ENCODE assay signal across 8 cellular contexts in the genomic region with DNA sequence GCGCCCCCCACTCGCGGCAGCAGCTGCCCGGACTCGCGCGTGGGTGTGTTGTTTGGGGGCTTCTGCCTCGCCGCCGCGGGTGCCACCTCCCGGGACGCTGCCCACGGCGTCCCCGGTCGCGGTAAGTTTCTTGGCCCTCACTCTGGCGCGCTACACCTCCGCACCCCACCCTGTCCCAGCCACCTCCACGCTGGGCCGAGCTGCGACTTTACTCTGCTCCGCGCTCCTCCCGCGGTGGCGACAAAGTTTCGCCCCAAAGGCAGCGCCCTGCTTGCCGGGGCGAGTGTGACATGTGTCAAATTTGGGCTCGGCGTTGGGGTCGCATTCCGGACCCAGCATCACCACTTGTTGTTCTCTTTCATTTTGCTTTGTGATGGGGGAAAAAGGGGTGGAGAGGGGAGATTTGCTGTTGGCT.
A peak's percentile ranks its signal among the peaks of the same experiment; 100 is the strongest.
DNase-seq lines count a peak whose midpoint lies in the region; ATAC-seq and TF ChIP-seq lines count a peak whose summit lies in the region.

No MANE protein-coding gene starts in this region.

- H3K36me3 ChIP-seq in RWPE2 (ENCODE audit: low read depth), result no peaks in the 10 kb centered on the region
- H3K36me3 ChIP-seq in neuronal stem cell (replicated peaks in 1 of 2; ENCODE audit: control insufficient read depth in 2 of 2, insufficient read depth in 2 of 2, low read length in 2 of 2), result no peaks in the 10 kb centered on the region

- H3K14ac ChIP-seq in neuronal stem cell (ENCODE audit: low read length), result peak overlapping the region; percentile 97

- peak overlapping the region; percentile 71 for H2BK5ac ChIP-seq in neuronal stem cell (ENCODE audit: low read length)

- no peaks in the 10 kb centered on the region for H3K4me1 ChIP-seq in RWPE2 (ENCODE audit: insufficient read depth, poor library complexity, severe bottlenecking)
- H3K4me1 ChIP-seq in neuronal stem cell (ENCODE audit: control insufficient read depth in 2 of 2, insufficient read depth in 1 of 2, low read depth in 1 of 2, low read length in 2 of 2), result peaks cover 3 to 17% of the 10 kb centered on the region in 2 donors

- H3K4me3 ChIP-seq in RWPE2 (ENCODE audit: severe bottlenecking) (peak overlapping the region; percentile 27), fibroblast of pulmonary artery (replicated peaks; ENCODE audit: low read depth, low read length) (peak overlapping the region; percentile 65), neuronal stem cell (ENCODE audit: low read length in 2 of 2) (peak overlapping the region; percentile 89 to 92)

- no peak overlapping the region for H2AK5ac ChIP-seq in neuronal stem cell (ENCODE audit: low read depth, low read length)

- H3K27ac ChIP-seq in RWPE2 (ENCODE audit: poor library complexity, severe bottlenecking) (no peak overlapping the region), neuronal stem cell (replicated peaks; ENCODE audit: low read length) (no peak overlapping the region)

- H2BK120ac ChIP-seq in neuronal stem cell (ENCODE audit: low read depth, low read length), result no peak overlapping the region

- no peak overlapping the region for H4K91ac ChIP-seq in neuronal stem cell (ENCODE audit: low read depth, low read length, poor library complexity)

- H3K4me2 ChIP-seq in neuronal stem cell (ENCODE audit: insufficient read depth, low read length, poor library complexity, severe bottlenecking), result peak overlapping the region; percentile 93

- H3K23ac ChIP-seq in neuronal stem cell (ENCODE audit: low read depth, low read length, poor library complexity), result no peak overlapping the region

- no peaks in the 10 kb centered on the region for H3K9me3 ChIP-seq in RWPE2 (ENCODE audit: severe bottlenecking)
- peaks cover 2 to 5% of the 10 kb centered on the region in 2 donors for H3K9me3 ChIP-seq in neuronal stem cell (replicated peaks in 1 of 2; ENCODE audit: control insufficient read depth in 2 of 2, insufficient read depth in 1 of 2, low read depth in 1 of 2, low read length in 2 of 2)

- no peak for ATAC-seq in RWPE2 (ENCODE audit: low read depth)

- no peak overlapping the region for H3K4ac ChIP-seq in neuronal stem cell (ENCODE audit: low read length)

- H3K79me1 ChIP-seq in neuronal stem cell (ENCODE audit: low read depth, low read length), result no peaks in the 10 kb centered on the region

- H2BK15ac ChIP-seq in neuronal stem cell (ENCODE audit: low read length), result no peak overlapping the region

- TF ChIP-seq CTCF in RWPE2 (IDR thresholded peaks at IDR 0.05; ENCODE audit: poor library complexity, severe bottlenecking), result no peak
- no peak for TF ChIP-seq CTCF in fibroblast of pulmonary artery (IDR thresholded peaks at IDR 0.05; ENCODE audit: low read length, missing control alignments)

- H3K18ac ChIP-seq in neuronal stem cell (ENCODE audit: low read length), result peak overlapping the region; percentile 61

- no peak overlapping the region for H4K8ac ChIP-seq in neuronal stem cell (ENCODE audit: low read depth, low read length)

- no CpG with 5 or more reads among the region's 37 CpGs for WGBS in neuronal stem cell (ENCODE audit: extremely low coverage in 2 of 2, insufficient read length in 2 of 2, insufficient replicate concordance in 1 of 2), 2 donors

- H3K27me3 ChIP-seq in RWPE2 (ENCODE audit: insufficient read depth, poor library complexity, severe bottlenecking) (peaks cover 98% of the 10 kb centered on the region), neuronal stem cell (ENCODE audit: control insufficient read depth in 3 of 3, insufficient read depth in 3 of 3, low read depth in 1 of 3, low read length in 3 of 3) (peaks cover 0 to 47% (median 13%) of the 10 kb centered on the region in 3 experiments)

- peak overlapping the region; percentile 71 for H3K9ac ChIP-seq in neuronal stem cell (ENCODE audit: low read depth, low read length, poor library complexity)

- peak overlapping the region; percentile 80 for H2AFZ ChIP-seq in neuronal stem cell (ENCODE audit: low read length)

- peak overlapping the region; percentile 22 for H2BK12ac ChIP-seq in neuronal stem cell (ENCODE audit: low read length)

- DNase-seq in activated CD8-positive, alpha-beta memory T cell treated with anti-CD3 and anti-CD28 coated beads, Interleukin-2, amount 50 U/mL, for 48 hours, result peak; percentile 61
- DNase-seq in activated CD8-positive, alpha-beta memory T cell treated with anti-CD3 and anti-CD28 coated beads for 24 hours, result no peak
- DNase-seq in RWPE2 (ENCODE audit: low spot score) (no peak), fibroblast of pulmonary artery (ENCODE audit: low read depth) (no peak), neuronal stem cell (ENCODE audit: low spot score) (no peak), NCI-H510A treated with DMSO at 0.1 percent for 48 hours (lab: John Stamatoyannopoulos, UW) (no peak), SK-N-DZ (ENCODE audit: low spot score) (no peak), NCI-H2029 treated with DMSO at 0.1 percent for 48 hours (lab: John Stamatoyannopoulos, UW) (no peak)

Comparison
In these comparisons a context has a peak if more than half of its experiments do, and no peak if none do; other contexts are left out.
1. H3K4me3 ChIP-seq: peak in every context shown above with its lines; median percentile 90 in neuronal stem cell; 65 in fibroblast of pulmonary artery; 27 in RWPE2.